1 cellular context compared by ENCODE assay signal in the genomic region with DNA sequence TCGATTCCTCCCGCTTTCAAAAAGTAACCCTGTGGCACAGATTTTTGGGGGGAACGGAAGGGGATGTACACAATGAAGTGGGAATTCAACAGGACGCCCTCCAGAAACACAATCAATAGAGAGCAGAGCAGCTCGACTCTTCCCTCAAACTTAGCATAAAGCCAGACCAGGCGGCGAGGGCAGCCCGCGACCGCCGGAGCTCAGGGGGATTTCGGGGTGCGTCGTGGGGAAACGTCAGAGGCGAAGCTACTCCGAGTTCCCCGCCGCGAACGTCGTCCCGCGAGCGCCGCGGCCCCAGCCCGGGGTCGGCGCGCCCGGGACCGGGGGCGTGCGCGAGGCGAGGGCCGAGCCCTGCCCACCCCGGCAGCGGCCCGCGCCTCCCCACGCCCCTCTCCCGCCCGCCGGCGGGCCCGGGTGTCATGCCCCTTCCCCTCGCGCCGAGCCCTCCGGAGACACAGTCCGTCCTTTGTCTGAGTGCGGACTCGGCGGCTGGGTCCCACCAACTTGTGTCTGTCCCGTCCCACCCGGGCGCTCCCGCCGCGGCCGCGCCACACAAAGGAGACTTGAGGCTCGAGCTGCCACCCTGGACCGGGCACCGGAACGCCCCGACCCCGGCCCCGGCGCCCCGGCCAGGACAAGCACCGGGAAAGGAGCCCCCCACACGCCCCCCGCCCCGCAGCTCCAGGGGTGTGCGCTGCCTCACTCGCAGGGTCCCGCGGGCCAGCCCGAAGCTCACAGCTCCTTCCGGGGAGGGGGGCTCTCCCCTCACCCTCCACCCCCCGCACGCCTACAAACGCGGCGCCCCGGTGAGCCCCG.
TF ChIP-seq lines count a peak whose summit lies in the region.

No MANE protein-coding gene starts in this region.

TF ChIP-seq in K562, 482 proteins besides CTCF, POLR2A, EP300 and RAD21 (continued from another document and continues in another):
- TF ChIP-seq, protein P1, sequence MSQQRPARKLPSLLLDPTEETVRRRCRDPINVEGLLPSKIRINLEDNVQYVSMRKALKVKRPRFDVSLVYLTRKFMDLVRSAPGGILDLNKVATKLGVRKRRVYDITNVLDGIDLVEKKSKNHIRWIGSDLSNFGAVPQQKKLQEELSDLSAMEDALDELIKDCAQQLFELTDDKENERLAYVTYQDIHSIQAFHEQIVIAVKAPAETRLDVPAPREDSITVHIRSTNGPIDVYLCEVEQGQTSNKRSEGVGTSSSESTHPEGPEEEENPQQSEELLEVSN (IDR thresholded peaks at IDR 0.05; ENCODE audit: borderline replicate concordance in 1 of 2, extremely low read depth in 1 of 2, insufficient read depth in 1 of 2, insufficient read length in 1 of 2, low read depth in 1 of 2, low read length in 1 of 2, poor library complexity in 1 of 2, severe bottlenecking in 1 of 2) = peak; percentile 28 to 44
- TF ChIP-seq, protein P2, sequence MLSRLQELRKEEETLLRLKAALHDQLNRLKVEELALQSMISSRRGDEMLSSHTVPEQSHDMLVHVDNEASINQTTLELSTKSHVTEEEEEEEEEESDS (CRISPR knock-in tag; IDR thresholded peaks at IDR 0.05) = no peak
- TF ChIP-seq SMAD2 (IDR thresholded peaks at IDR 0.05; ENCODE audit: low read depth, low read length) = no peak
- TF ChIP-seq, protein P3, sequence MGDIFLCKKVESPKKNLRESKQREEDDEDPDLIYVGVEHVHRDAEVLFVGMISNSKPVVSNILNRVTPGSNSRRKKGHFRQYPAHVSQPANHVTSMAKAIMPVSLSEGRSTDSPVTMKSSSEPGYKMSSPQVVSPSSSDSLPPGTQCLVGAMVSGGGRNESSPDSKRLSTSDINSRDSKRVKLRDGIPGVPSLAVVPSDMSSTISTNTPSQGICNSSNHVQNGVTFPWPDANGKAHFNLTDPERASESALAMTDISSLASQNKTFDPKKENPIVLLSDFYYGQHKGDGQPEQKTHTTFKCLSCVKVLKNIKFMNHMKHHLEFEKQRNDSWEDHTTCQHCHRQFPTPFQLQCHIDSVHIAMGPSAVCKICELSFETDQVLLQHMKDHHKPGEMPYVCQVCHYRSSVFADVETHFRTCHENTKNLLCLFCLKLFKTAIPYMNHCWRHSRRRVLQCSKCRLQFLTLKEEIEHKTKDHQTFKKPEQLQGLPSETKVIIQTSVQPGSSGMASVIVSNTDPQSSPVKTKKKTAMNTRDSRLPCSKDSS (IDR thresholded peaks at IDR 0.05; ENCODE audit: low read depth, partially characterized antibody) = no peak
- TF ChIP-seq, protein P4, sequence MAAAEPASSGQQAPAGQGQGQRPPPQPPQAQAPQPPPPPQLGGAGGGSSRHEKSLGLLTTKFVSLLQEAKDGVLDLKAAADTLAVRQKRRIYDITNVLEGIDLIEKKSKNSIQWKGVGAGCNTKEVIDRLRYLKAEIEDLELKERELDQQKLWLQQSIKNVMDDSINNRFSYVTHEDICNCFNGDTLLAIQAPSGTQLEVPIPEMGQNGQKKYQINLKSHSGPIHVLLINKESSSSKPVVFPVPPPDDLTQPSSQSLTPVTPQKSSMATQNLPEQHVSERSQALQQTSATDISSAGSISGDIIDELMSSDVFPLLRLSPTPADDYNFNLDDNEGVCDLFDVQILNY (CRISPR knock-in tag; IDR thresholded peaks at IDR 0.05) = peak; percentile 65; the same call in 1 of the 2 replicates
- TF ChIP-seq, protein P5, sequence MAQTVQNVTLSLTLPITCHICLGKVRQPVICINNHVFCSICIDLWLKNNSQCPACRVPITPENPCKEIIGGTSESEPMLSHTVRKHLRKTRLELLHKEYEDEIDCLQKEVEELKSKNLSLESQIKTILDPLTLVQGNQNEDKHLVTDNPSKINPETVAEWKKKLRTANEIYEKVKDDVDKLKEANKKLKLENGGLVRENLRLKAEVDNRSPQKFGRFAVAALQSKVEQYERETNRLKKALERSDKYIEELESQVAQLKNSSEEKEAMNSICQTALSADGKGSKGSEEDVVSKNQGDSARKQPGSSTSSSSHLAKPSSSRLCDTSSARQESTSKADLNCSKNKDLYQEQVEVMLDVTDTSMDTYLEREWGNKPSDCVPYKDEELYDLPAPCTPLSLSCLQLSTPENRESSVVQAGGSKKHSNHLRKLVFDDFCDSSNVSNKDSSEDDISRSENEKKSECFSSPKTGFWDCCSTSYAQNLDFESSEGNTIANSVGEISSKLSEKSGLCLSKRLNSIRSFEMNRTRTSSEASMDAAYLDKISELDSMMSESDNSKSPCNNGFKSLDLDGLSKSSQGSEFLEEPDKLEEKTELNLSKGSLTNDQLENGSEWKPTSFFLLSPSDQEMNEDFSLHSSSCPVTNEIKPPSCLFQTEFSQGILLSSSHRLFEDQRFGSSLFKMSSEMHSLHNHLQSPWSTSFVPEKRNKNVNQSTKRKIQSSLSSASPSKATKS (CRISPR knock-in tag; IDR thresholded peaks at IDR 0.05) = no peak
- TF ChIP-seq GABPA (tag; conservative IDR thresholded peaks at IDR 0.05; ENCODE audit: low read depth) = 0 out of 2 replicates have a peak, but pooled peaks have one; percentile 1
- TF ChIP-seq, protein P6, sequence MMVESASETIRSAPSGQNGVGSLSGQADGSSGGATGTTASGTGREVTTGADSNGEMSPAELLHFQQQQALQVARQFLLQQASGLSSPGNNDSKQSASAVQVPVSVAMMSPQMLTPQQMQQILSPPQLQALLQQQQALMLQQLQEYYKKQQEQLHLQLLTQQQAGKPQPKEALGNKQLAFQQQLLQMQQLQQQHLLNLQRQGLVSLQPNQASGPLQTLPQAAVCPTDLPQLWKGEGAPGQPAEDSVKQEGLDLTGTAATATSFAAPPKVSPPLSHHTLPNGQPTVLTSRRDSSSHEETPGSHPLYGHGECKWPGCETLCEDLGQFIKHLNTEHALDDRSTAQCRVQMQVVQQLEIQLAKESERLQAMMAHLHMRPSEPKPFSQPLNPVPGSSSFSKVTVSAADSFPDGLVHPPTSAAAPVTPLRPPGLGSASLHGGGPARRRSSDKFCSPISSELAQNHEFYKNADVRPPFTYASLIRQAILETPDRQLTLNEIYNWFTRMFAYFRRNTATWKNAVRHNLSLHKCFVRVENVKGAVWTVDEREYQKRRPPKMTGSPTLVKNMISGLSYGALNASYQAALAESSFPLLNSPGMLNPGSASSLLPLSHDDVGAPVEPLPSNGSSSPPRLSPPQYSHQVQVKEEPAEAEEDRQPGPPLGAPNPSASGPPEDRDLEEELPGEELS (CRISPR knock-in tag; IDR thresholded peaks at IDR 0.05; ENCODE audit: borderline replicate concordance) = 0 out of 2 replicates have a peak, but pooled peaks have one; percentile 29
- TF ChIP-seq ZNF124 (CRISPR knock-in tag; IDR thresholded peaks at IDR 0.05) = no peak
- 0 out of 2 replicates have a peak, but pooled peaks have one; percentile 10 for TF ChIP-seq CREM (IDR thresholded peaks at IDR 0.05; ENCODE audit: low read depth)
- TF ChIP-seq, protein P7, sequence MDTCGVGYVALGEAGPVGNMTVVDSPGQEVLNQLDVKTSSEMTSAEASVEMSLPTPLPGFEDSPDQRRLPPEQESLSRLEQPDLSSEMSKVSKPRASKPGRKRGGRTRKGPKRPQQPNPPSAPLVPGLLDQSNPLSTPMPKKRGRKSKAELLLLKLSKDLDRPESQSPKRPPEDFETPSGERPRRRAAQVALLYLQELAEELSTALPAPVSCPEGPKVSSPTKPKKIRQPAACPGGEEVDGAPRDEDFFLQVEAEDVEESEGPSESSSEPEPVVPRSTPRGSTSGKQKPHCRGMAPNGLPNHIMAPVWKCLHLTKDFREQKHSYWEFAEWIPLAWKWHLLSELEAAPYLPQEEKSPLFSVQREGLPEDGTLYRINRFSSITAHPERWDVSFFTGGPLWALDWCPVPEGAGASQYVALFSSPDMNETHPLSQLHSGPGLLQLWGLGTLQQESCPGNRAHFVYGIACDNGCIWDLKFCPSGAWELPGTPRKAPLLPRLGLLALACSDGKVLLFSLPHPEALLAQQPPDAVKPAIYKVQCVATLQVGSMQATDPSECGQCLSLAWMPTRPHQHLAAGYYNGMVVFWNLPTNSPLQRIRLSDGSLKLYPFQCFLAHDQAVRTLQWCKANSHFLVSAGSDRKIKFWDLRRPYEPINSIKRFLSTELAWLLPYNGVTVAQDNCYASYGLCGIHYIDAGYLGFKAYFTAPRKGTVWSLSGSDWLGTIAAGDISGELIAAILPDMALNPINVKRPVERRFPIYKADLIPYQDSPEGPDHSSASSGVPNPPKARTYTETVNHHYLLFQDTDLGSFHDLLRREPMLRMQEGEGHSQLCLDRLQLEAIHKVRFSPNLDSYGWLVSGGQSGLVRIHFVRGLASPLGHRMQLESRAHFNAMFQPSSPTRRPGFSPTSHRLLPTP (IDR thresholded peaks at IDR 0.05; ENCODE audit: borderline replicate concordance, extremely low read depth, insufficient read length) = no peak
- TF ChIP-seq RUNX1 (IDR thresholded peaks at IDR 0.05; ENCODE audit: low read depth) = no peak
- peak; percentile 56 for TF ChIP-seq SMARCB1 (IDR thresholded peaks at IDR 0.05; ENCODE audit: insufficient read length, low read depth)
- TF ChIP-seq ZNF143 (CRISPR knock-in tag; IDR thresholded peaks at IDR 0.05) = 0 out of 2 replicates have a peak, but pooled peaks have one; percentile 43
- TF ChIP-seq CBX2 (IDR thresholded peaks at IDR 0.05; ENCODE audit: insufficient read depth, low read length, poor library complexity, severe bottlenecking) = no peak
- TF ChIP-seq LCOR (CRISPR knock-in tag; IDR thresholded peaks at IDR 0.05) = peak; percentile 76; the same call in 1 of the 2 replicates
- no peak for TF ChIP-seq HDAC8 (tag; IDR thresholded peaks at IDR 0.05)
- peak; percentile 55 for TF ChIP-seq CXXC5 (CRISPR knock-in tag; IDR thresholded peaks at IDR 0.05)
- TF ChIP-seq RBBP5 (IDR thresholded peaks at IDR 0.05; ENCODE audit: borderline replicate concordance, insufficient read depth, low read length, poor library complexity, severe bottlenecking) = peak; percentile 93
- TF ChIP-seq, protein P8, sequence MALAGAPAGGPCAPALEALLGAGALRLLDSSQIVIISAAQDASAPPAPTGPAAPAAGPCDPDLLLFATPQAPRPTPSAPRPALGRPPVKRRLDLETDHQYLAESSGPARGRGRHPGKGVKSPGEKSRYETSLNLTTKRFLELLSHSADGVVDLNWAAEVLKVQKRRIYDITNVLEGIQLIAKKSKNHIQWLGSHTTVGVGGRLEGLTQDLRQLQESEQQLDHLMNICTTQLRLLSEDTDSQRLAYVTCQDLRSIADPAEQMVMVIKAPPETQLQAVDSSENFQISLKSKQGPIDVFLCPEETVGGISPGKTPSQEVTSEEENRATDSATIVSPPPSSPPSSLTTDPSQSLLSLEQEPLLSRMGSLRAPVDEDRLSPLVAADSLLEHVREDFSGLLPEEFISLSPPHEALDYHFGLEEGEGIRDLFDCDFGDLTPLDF (CRISPR knock-in tag; IDR thresholded peaks at IDR 0.05) = no peak
- TF ChIP-seq CC2D1A (IDR thresholded peaks at IDR 0.05) = no peak
- TF ChIP-seq GABPB1 (CRISPR knock-in tag; IDR thresholded peaks at IDR 0.05) = peak; percentile 58; the same call in 1 of the 2 replicates
- TF ChIP-seq, protein P9, sequence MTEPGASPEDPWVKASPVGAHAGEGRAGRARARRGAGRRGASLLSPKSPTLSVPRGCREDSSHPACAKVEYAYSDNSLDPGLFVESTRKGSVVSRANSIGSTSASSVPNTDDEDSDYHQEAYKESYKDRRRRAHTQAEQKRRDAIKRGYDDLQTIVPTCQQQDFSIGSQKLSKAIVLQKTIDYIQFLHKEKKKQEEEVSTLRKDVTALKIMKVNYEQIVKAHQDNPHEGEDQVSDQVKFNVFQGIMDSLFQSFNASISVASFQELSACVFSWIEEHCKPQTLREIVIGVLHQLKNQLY (CRISPR knock-in tag; conservative IDR thresholded peaks at IDR 0.05) = no peak
- TF ChIP-seq COPS2 (conservative IDR thresholded peaks at IDR 0.05) = no peak
- TF ChIP-seq MTA3 (IDR thresholded peaks at IDR 0.05; ENCODE audit: borderline replicate concordance) = peak; percentile 31; the same call in 1 of the 2 replicates
- 0 out of 2 replicates have a peak, but pooled peaks have one; percentile 52 for TF ChIP-seq GATAD2B (IDR thresholded peaks at IDR 0.05; ENCODE audit: borderline replicate concordance)
- no peak for TF ChIP-seq ZNF184 (CRISPR knock-in tag; IDR thresholded peaks at IDR 0.05)
- TF ChIP-seq RB1 (IDR thresholded peaks at IDR 0.05; ENCODE audit: low read depth) = peak; percentile 64; the same call in 1 of the 2 replicates
- peak; percentile 74; the same call in 1 of the 2 replicates for TF ChIP-seq KAT7 (CRISPR knock-in tag; IDR thresholded peaks at IDR 0.05; ENCODE audit: borderline replicate concordance)
- TF ChIP-seq FUS (optimal IDR thresholded peaks at IDR 0.05; ENCODE audit: low read depth, low read length) = peak; percentile 51
- TF ChIP-seq XRCC5 (IDR thresholded peaks at IDR 0.05; ENCODE audit: low read depth, low read length) = no peak
- no peak for TF ChIP-seq EZH2 (IDR thresholded peaks at IDR 0.05; ENCODE audit: borderline replicate concordance, low read depth, low read length)
- TF ChIP-seq YY1 (IDR thresholded peaks at IDR 0.05; ENCODE audit: borderline replicate concordance in 1 of 3, control insufficient read depth in 1 of 3, extremely low read depth in 1 of 3, insufficient read depth in 3 of 3, insufficient read length in 1 of 3, insufficient replicate concordance in 2 of 3, low read depth in 1 of 3, low read length in 2 of 3) = peak in 1 of 3 experiments; percentile 28
- TF ChIP-seq ZNF75A (CRISPR knock-in tag; IDR thresholded peaks at IDR 0.05) = no peak
- TF ChIP-seq SRF (CRISPR knock-in tag; IDR thresholded peaks at IDR 0.05) = 0 out of 4 replicates have a peak, but pooled peaks of 1 of the 2 experiments have one; percentile 9
- no peak for TF ChIP-seq RBM25 (IDR thresholded peaks at IDR 0.05; ENCODE audit: low read depth, low read length, severe bottlenecking)
- TF ChIP-seq PHTF2 (CRISPR knock-in tag; IDR thresholded peaks at IDR 0.05) = no peak
- TF ChIP-seq, protein P10, sequence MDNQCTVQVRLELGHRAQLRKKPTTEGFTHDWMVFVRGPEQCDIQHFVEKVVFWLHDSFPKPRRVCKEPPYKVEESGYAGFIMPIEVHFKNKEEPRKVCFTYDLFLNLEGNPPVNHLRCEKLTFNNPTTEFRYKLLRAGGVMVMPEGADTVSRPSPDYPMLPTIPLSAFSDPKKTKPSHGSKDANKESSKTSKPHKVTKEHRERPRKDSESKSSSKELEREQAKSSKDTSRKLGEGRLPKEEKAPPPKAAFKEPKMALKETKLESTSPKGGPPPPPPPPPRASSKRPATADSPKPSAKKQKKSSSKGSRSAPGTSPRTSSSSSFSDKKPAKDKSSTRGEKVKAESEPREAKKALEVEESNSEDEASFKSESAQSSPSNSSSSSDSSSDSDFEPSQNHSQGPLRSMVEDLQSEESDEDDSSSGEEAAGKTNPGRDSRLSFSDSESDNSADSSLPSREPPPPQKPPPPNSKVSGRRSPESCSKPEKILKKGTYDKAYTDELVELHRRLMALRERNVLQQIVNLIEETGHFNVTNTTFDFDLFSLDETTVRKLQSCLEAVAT (IDR thresholded peaks at IDR 0.05) = peak in 1 of 2 experiments; percentile 25; a peak in 2 of 4 replicates
- TF ChIP-seq CCNT2 (IDR thresholded peaks at IDR 0.05; ENCODE audit: borderline replicate concordance, extremely low read depth, insufficient read length, low read depth, low read length) = peak; percentile 84
- peak; percentile 13; the same call in 1 of the 2 replicates for TF ChIP-seq PHB (CRISPR knock-in tag; IDR thresholded peaks at IDR 0.05)
- TF ChIP-seq, protein P11, sequence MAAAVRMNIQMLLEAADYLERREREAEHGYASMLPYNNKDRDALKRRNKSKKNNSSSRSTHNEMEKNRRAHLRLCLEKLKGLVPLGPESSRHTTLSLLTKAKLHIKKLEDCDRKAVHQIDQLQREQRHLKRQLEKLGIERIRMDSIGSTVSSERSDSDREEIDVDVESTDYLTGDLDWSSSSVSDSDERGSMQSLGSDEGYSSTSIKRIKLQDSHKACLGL (CRISPR knock-in tag; IDR thresholded peaks at IDR 0.05; ENCODE audit: borderline replicate concordance, poor library complexity, severe bottlenecking) = no peak
- TF ChIP-seq KDM1A (IDR thresholded peaks at IDR 0.05) = no peak
- TF ChIP-seq RFX5 (IDR thresholded peaks at IDR 0.05; ENCODE audit: low read depth, low read length) = no peak
